In genomic region chr5:173736923-173737412, GRCh38 we compare ENCODE assay signal across 13 cellular contexts.
A peak's percentile ranks its signal among the peaks of the same experiment; 100 is the strongest.
DNase-seq lines count a peak whose midpoint lies in the region; ATAC-seq lines count a peak whose summit lies in the region.
"Had no signal": no experiment of that assay in that cellular context is flagged by ENCODE, and none has a peak within 500 bp of the region (broad histone marks: within the 10 kb centered on the region; RNA-seq: fewer than 3 reads in every experiment).

No MANE protein-coding gene starts in this region.

- CTCF ChIA-PET in naive thymus-derived CD4-positive, alpha-beta T cell (lab: Charles Lee) = interaction anchor here (0.6 kb wide), 1 partner anchor 240 kb away, joined by 7 read pairs; no protein-coding TSS in a partner anchor
- CTCF ChIA-PET in activated CD8-positive, alpha-beta memory T cell treated with anti-CD3 and anti-CD28 coated beads, Interleukin-2, amount 10 ng/mL, durations not matched to agents 7 days and 5 days (lab: Charles Lee) = no interaction called here

- H3K4me3 ChIP-seq in naive thymus-derived CD4-positive, alpha-beta T cell (ENCODE audit: low read length) = no peak overlapping the region
- H3K4me3 ChIP-seq: suprapubic skin had no signal

- H3K9me3 Mint-ChIP-seq in naive thymus-derived CD4-positive, alpha-beta T cell = peaks cover 0 to 3% (median 0%) of the 10 kb centered on the region in 11 donors
- H3K9me3 Mint-ChIP-seq in activated T-cell treated with anti-CD3 and anti-CD28 coated beads, Interleukin-2, amount 50 U/mL, for 24 hours = no peaks in the 10 kb centered on the region
- no peaks in the 10 kb centered on the region for H3K9me3 Mint-ChIP-seq in activated CD8-positive, alpha-beta memory T cell treated with anti-CD3 and anti-CD28 coated beads, Interleukin-2, amount 10 ng/mL, durations not matched to agents 7 days and 5 days (ENCODE audit: low read depth)
- H3K9me3 Mint-ChIP-seq: effector memory CD8-positive, alpha-beta T cell; natural killer cell treated with Interleukin-12 subunit alpha and Interleukin-12 subunit beta and Interleukin-15 and Interleukin-18, amount 100 ng/mL, for 72 hours had no signal

- H3K36me3 Mint-ChIP-seq in naive thymus-derived CD4-positive, alpha-beta T cell = no peaks in the 10 kb centered on the region
- H3K36me3 Mint-ChIP-seq in activated T-cell treated with anti-CD3 and anti-CD28 coated beads, Interleukin-2, amount 50 U/mL, for 24 hours (ENCODE audit: low read depth) = no peaks in the 10 kb centered on the region
- H3K36me3 Mint-ChIP-seq in activated CD8-positive, alpha-beta memory T cell treated with anti-CD3 and anti-CD28 coated beads, Interleukin-2, amount 10 ng/mL, durations not matched to agents 7 days and 5 days = no peaks in the 10 kb centered on the region
- H3K36me3 Mint-ChIP-seq: natural killer cell treated with Interleukin-12 subunit alpha and Interleukin-12 subunit beta and Interleukin-15 and Interleukin-18, amount 100 ng/mL, for 72 hours had no signal

- no peaks in the 10 kb centered on the region for H3K27me3 ChIP-seq in naive thymus-derived CD4-positive, alpha-beta T cell (ENCODE audit: control insufficient read depth in 2 of 2, insufficient read depth in 2 of 2, low read length in 2 of 2)
- H3K27me3 ChIP-seq: suprapubic skin had no signal

- DNase-seq in naive thymus-derived CD4-positive, alpha-beta T cell = no peak
- no peak for DNase-seq in A172 (ENCODE audit: low spot score)
- DNase-seq in activated T-cell treated with anti-CD3 and anti-CD28 coated beads, Interleukin-2, amount 50 U/mL, for 24 hours = no peak
- no peak for DNase-seq in activated effector memory CD4-positive, alpha-beta T cell treated with Interleukin-2 at 50 U/mL for 16 hours
- no peak for DNase-seq in activated CD8-positive, alpha-beta memory T cell treated with anti-CD3 and anti-CD28 coated beads, Interleukin-2, amount 10 ng/mL, durations not matched to agents 7 days and 5 days
- DNase-seq: effector memory CD8-positive, alpha-beta T cell had no signal

- peak; percentile 74 for ATAC-seq in GM18502 (IDR thresholded peaks at IDR 0.05; ENCODE audit: poor library complexity, unreplicated experiment)
- ATAC-seq in GM21529 (IDR thresholded peaks at IDR 0.05; ENCODE audit: unreplicated experiment) = peak; percentile 81
- peak; percentile 66 for ATAC-seq in HG03558 (IDR thresholded peaks at IDR 0.05; ENCODE audit: extremely low read depth, unreplicated experiment)
- peak; percentile 47 for ATAC-seq in naive thymus-derived CD4-positive, alpha-beta T cell
- ATAC-seq in activated CD8-positive, alpha-beta memory T cell treated with anti-CD3 and anti-CD28 coated beads, Interleukin-2, amount 10 ng/mL, durations not matched to agents 7 days and 5 days = no peak
- ATAC-seq: effector memory CD8-positive, alpha-beta T cell; HCT116 had no signal

- peaks cover 0 to 13% (median 5%) of the 10 kb centered on the region in 5 donors for H3K27me3 Mint-ChIP-seq in naive thymus-derived CD4-positive, alpha-beta T cell
- peaks cover 4% of the 10 kb centered on the region for H3K27me3 Mint-ChIP-seq in activated T-cell treated with anti-CD3 and anti-CD28 coated beads, Interleukin-2, amount 50 U/mL, for 24 hours
- no peaks in the 10 kb centered on the region for H3K27me3 Mint-ChIP-seq in activated CD8-positive, alpha-beta memory T cell treated with anti-CD3 and anti-CD28 coated beads, Interleukin-2, amount 10 ng/mL, durations not matched to agents 7 days and 5 days

- H3K4me1 ChIP-seq in naive thymus-derived CD4-positive, alpha-beta T cell (ENCODE audit: control insufficient read depth in 2 of 2, insufficient read depth in 2 of 2, low read length in 2 of 2) = no peaks in the 10 kb centered on the region
- H3K4me1 ChIP-seq: suprapubic skin had no signal

- H3K9me3 ChIP-seq in naive thymus-derived CD4-positive, alpha-beta T cell (ENCODE audit: control insufficient read depth in 2 of 3, low read length in 3 of 3) = no peaks in the 10 kb centered on the region
- H3K9me3 ChIP-seq: suprapubic skin had no signal

- intact Hi-C loops in naive thymus-derived CD4-positive, alpha-beta T cell (cut with micrococcal nuclease) = no loop called here

- H3K27ac Mint-ChIP-seq in naive thymus-derived CD4-positive, alpha-beta T cell = no peak overlapping the region
- no peak overlapping the region for H3K27ac Mint-ChIP-seq in activated T-cell treated with anti-CD3 and anti-CD28 coated beads, Interleukin-2, amount 50 U/mL, for 24 hours
- no peak overlapping the region for H3K27ac Mint-ChIP-seq in activated CD8-positive, alpha-beta memory T cell treated with anti-CD3 and anti-CD28 coated beads, Interleukin-2, amount 10 ng/mL, durations not matched to agents 7 days and 5 days
- H3K27ac Mint-ChIP-seq: effector memory CD8-positive, alpha-beta T cell; natural killer cell treated with Interleukin-12 subunit alpha and Interleukin-12 subunit beta and Interleukin-15 and Interleukin-18, amount 100 ng/mL, for 72 hours had no signal

- no peak overlapping the region for H3K4me3 Mint-ChIP-seq in naive thymus-derived CD4-positive, alpha-beta T cell
- no peak overlapping the region for H3K4me3 Mint-ChIP-seq in activated T-cell treated with anti-CD3 and anti-CD28 coated beads, Interleukin-2, amount 50 U/mL, for 24 hours
- no peak overlapping the region for H3K4me3 Mint-ChIP-seq in activated CD8-positive, alpha-beta memory T cell treated with anti-CD3 and anti-CD28 coated beads, Interleukin-2, amount 10 ng/mL, durations not matched to agents 7 days and 5 days
- H3K4me3 Mint-ChIP-seq: effector memory CD8-positive, alpha-beta T cell; natural killer cell treated with Interleukin-12 subunit alpha and Interleukin-12 subunit beta and Interleukin-15 and Interleukin-18, amount 100 ng/mL, for 72 hours had no signal

- H3K27ac ChIP-seq in naive thymus-derived CD4-positive, alpha-beta T cell (ENCODE audit: low read depth, low read length) = no peak overlapping the region
- H3K27ac ChIP-seq: suprapubic skin, VCaP had no signal

- H3K36me3 ChIP-seq in naive thymus-derived CD4-positive, alpha-beta T cell (ENCODE audit: control insufficient read depth in 2 of 3, insufficient read depth in 3 of 3, low read length in 3 of 3) = no peaks in the 10 kb centered on the region
- H3K36me3 ChIP-seq: suprapubic skin had no signal

- peaks cover 0 to 10% (median 0%) of the 10 kb centered on the region in 7 donors for H3K4me1 Mint-ChIP-seq in naive thymus-derived CD4-positive, alpha-beta T cell
- no peaks in the 10 kb centered on the region for H3K4me1 Mint-ChIP-seq in activated T-cell treated with anti-CD3 and anti-CD28 coated beads, Interleukin-2, amount 50 U/mL, for 24 hours (ENCODE audit: low read depth)
- H3K4me1 Mint-ChIP-seq in activated CD8-positive, alpha-beta memory T cell treated with anti-CD3 and anti-CD28 coated beads, Interleukin-2, amount 10 ng/mL, durations not matched to agents 7 days and 5 days = no peaks in the 10 kb centered on the region

- POLR2A ChIA-PET in naive thymus-derived CD4-positive, alpha-beta T cell (lab: Charles Lee) = no interaction called here
